ENCODE assay signal across 8 cellular contexts in genomic region chr6:47242483-47243386, GRCh38.
DNase-seq lines count a peak whose midpoint lies in the region; ATAC-seq and TF ChIP-seq lines count a peak whose summit lies in the region.

No MANE protein-coding gene starts in this region.

- H3K36me3 Mint-ChIP-seq in GM23338 (ENCODE audit: low read depth): peaks cover 19% of the 10 kb centered on the region; the same call in 2 of the 3 replicates
- no peaks in the 10 kb centered on the region for H3K36me3 Mint-ChIP-seq in activated naive CD8-positive, alpha-beta T cell treated with anti-CD3 and anti-CD28 coated beads, Interleukin-2, amount 10 ng/mL, durations not matched to agents 7 days and 5 days

- H3K4me3 Mint-ChIP-seq in GM23338: no peak overlapping the region
- H3K4me3 Mint-ChIP-seq in activated naive CD8-positive, alpha-beta T cell treated with anti-CD3 and anti-CD28 coated beads, Interleukin-2, amount 10 ng/mL, durations not matched to agents 7 days and 5 days: peak overlapping the region; percentile 52

- no peaks in the 10 kb centered on the region for H3F3A ChIP-seq in GM23338 (replicated peaks; ENCODE audit: low read depth)

- peak overlapping the region; percentile 84 for H3K27ac Mint-ChIP-seq in GM23338
- peak overlapping the region; percentile 63 for H3K27ac Mint-ChIP-seq in activated naive CD8-positive, alpha-beta T cell treated with anti-CD3 and anti-CD28 coated beads, Interleukin-2, amount 10 ng/mL, durations not matched to agents 7 days and 5 days

- POLR2A ChIA-PET in activated naive CD8-positive, alpha-beta T cell treated with anti-CD3 and anti-CD28 coated beads, Interleukin-2, amount 10 ng/mL, durations not matched to agents 7 days and 5 days (lab: Charles Lee): interaction anchor here (0.9 kb wide), 1 partner anchor 235 kb away, joined by 4 read pairs; the partner anchor contains the start of gene CD2AP

- peaks cover 16% of the 10 kb centered on the region; the same call in 1 of the 2 replicates for H3K4me1 ChIP-seq in GM23338 (ENCODE audit: insufficient read depth)

- peaks cover 69% of the 10 kb centered on the region for H3K79me2 ChIP-seq in GM23338 (replicated peaks; ENCODE audit: insufficient read depth)

- H4K20me1 ChIP-seq in GM23338 (replicated peaks; ENCODE audit: insufficient read depth): no peaks in the 10 kb centered on the region; the same call in none of the 2 replicates

- H3K27me3 Mint-ChIP-seq in GM23338 (ENCODE audit: insufficient read depth, low read depth, poor library complexity): no peaks in the 10 kb centered on the region
- peaks cover 2% of the 10 kb centered on the region for H3K27me3 Mint-ChIP-seq in activated naive CD8-positive, alpha-beta T cell treated with anti-CD3 and anti-CD28 coated beads, Interleukin-2, amount 10 ng/mL, durations not matched to agents 7 days and 5 days

- intact Hi-C loops in cardiac septum (cut with DNase I): loop anchor here (10.0 kb wide), 1 partner anchor 148 kb away; no protein-coding TSS in a partner anchor

- no peak overlapping the region for H2AFZ ChIP-seq in GM23338

- no peak for TF ChIP-seq CTCF in GM23338 (conservative IDR thresholded peaks at IDR 0.05; ENCODE audit: low read depth in 2 of 2)

- H3K4me1 Mint-ChIP-seq in GM23338: peaks cover 34% of the 10 kb centered on the region; the same call in 2 of the 3 replicates
- H3K4me1 Mint-ChIP-seq in activated naive CD8-positive, alpha-beta T cell treated with anti-CD3 and anti-CD28 coated beads, Interleukin-2, amount 10 ng/mL, durations not matched to agents 7 days and 5 days: peaks cover 32% of the 10 kb centered on the region

- H3K9me3 Mint-ChIP-seq in GM23338: no peaks in the 10 kb centered on the region
- H3K9me3 Mint-ChIP-seq in activated naive CD8-positive, alpha-beta T cell treated with anti-CD3 and anti-CD28 coated beads, Interleukin-2, amount 10 ng/mL, durations not matched to agents 7 days and 5 days: no peaks in the 10 kb centered on the region

- no peaks in the 10 kb centered on the region for H3K36me3 ChIP-seq in GM23338 (ENCODE audit: insufficient read depth)

- no peak overlapping the region for H3K4me3 ChIP-seq in GM23338

- no peak overlapping the region for H3K4me2 ChIP-seq in GM23338

- ATAC-seq in GM23338: peak; percentile 76
- ATAC-seq in activated naive CD8-positive, alpha-beta T cell treated with anti-CD3 and anti-CD28 coated beads, Interleukin-2, amount 10 ng/mL, durations not matched to agents 7 days and 5 days (ENCODE audit: low read depth): peak; percentile 99

- peak; percentile 84 for DNase-seq in GF-D8 (lab: John Stamatoyannopoulos, UW)
- DNase-seq in GM23338 (ENCODE audit: low spot score): peak; percentile 31
- peak; percentile 89 for DNase-seq in KG1 (lab: John Stamatoyannopoulos, UW)
- DNase-seq in SIG-M5 (lab: John Stamatoyannopoulos, UW): peak; percentile 94
- peak; percentile 82 for DNase-seq in activated naive CD8-positive, alpha-beta T cell treated with anti-CD3 and anti-CD28 coated beads, Interleukin-2, amount 10 ng/mL, durations not matched to agents 7 days and 5 days
- peak; percentile 89 for DNase-seq in cardiac septum (ENCODE audit: low spot score)
- peak; percentile 91 for DNase-seq in renal cortical epithelial cell (ENCODE audit: low read depth)
- DNase-seq in NK-92 (lab: John Stamatoyannopoulos, UW; ENCODE audit: unreplicated experiment): no peak

- H3K9me2 ChIP-seq in GM23338 (ENCODE audit: insufficient read depth): no peaks in the 10 kb centered on the region

- H3K27me3 ChIP-seq in GM23338 (ENCODE audit: insufficient read depth): no peaks in the 10 kb centered on the region

- 0 out of 2 replicates have a peak overlapping the region, but pooled peaks have one; percentile 33 for H3K27ac ChIP-seq in GM23338 (ENCODE audit: low read depth)

TF ChIP-seq in GM23338, 12 proteins besides CTCF, POLR2A, EP300 and RAD21 (continues in another document):
- TF ChIP-seq ZNF462 (CRISPR knock-in tag; IDR thresholded peaks at IDR 0.05): no peak
- TF ChIP-seq, protein P1, sequence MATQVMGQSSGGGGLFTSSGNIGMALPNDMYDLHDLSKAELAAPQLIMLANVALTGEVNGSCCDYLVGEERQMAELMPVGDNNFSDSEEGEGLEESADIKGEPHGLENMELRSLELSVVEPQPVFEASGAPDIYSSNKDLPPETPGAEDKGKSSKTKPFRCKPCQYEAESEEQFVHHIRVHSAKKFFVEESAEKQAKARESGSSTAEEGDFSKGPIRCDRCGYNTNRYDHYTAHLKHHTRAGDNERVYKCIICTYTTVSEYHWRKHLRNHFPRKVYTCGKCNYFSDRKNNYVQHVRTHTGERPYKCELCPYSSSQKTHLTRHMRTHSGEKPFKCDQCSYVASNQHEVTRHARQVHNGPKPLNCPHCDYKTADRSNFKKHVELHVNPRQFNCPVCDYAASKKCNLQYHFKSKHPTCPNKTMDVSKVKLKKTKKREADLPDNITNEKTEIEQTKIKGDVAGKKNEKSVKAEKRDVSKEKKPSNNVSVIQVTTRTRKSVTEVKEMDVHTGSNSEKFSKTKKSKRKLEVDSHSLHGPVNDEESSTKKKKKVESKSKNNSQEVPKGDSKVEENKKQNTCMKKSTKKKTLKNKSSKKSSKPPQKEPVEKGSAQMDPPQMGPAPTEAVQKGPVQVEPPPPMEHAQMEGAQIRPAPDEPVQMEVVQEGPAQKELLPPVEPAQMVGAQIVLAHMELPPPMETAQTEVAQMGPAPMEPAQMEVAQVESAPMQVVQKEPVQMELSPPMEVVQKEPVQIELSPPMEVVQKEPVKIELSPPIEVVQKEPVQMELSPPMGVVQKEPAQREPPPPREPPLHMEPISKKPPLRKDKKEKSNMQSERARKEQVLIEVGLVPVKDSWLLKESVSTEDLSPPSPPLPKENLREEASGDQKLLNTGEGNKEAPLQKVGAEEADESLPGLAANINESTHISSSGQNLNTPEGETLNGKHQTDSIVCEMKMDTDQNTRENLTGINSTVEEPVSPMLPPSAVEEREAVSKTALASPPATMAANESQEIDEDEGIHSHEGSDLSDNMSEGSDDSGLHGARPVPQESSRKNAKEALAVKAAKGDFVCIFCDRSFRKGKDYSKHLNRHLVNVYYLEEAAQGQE (IDR thresholded peaks at IDR 0.05; ENCODE audit: unreplicated experiment): no peak
